ENCODE assay signal across 1 cellular context in genomic region chr14:74882103-74882920, GRCh38.
TF ChIP-seq lines count a peak whose summit lies in the region.

No MANE protein-coding gene starts in this region.

TF ChIP-seq in GM12878, 131 proteins besides CTCF, POLR2A, EP300 and RAD21 (continued from another document):
- 0 out of 2 replicates have a peak, but pooled peaks have one; percentile 33 for TF ChIP-seq ZNF592 (IDR thresholded peaks at IDR 0.05)
- TF ChIP-seq SUZ12 (IDR thresholded peaks at IDR 0.05; ENCODE audit: unreplicated experiment) = no peak
- 0 out of 2 replicates have a peak, but pooled peaks have one; percentile 0 for TF ChIP-seq BCL11A (IDR thresholded peaks at IDR 0.05; ENCODE audit: low read depth, low read length)
- no peak for TF ChIP-seq KAT2A (conservative IDR thresholded peaks at IDR 0.05; ENCODE audit: control insufficient read depth, low read depth, low read length)
- peak; percentile 89; the same call in 1 of the 2 replicates for TF ChIP-seq GATAD2B (conservative IDR thresholded peaks at IDR 0.05; ENCODE audit: low read depth)
- TF ChIP-seq, protein P1, sequence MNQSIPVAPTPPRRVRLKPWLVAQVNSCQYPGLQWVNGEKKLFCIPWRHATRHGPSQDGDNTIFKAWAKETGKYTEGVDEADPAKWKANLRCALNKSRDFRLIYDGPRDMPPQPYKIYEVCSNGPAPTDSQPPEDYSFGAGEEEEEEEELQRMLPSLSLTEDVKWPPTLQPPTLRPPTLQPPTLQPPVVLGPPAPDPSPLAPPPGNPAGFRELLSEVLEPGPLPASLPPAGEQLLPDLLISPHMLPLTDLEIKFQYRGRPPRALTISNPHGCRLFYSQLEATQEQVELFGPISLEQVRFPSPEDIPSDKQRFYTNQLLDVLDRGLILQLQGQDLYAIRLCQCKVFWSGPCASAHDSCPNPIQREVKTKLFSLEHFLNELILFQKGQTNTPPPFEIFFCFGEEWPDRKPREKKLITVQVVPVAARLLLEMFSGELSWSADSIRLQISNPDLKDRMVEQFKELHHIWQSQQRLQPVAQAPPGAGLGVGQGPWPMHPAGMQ (IDR thresholded peaks at IDR 0.05; ENCODE audit: borderline replicate concordance) = no peak
- TF ChIP-seq CUX1 (IDR thresholded peaks at IDR 0.05; ENCODE audit: insufficient replicate concordance, low read depth, low read length) = no peak
- 0 out of 2 replicates have a peak, but pooled peaks have one; percentile 13 for TF ChIP-seq TBL1XR1 (IDR thresholded peaks at IDR 0.05; ENCODE audit: low read depth, low read length)
- peak; percentile 39; the same call in 1 of the 2 replicates for TF ChIP-seq CREM (IDR thresholded peaks at IDR 0.05; ENCODE audit: low read depth)
- TF ChIP-seq TCF3 (IDR thresholded peaks at IDR 0.05; ENCODE audit: borderline replicate concordance, insufficient read depth, low read depth, low read length) = no peak
- 0 out of 2 replicates have a peak, but pooled peaks have one; percentile 1 for TF ChIP-seq ZBTB11 (CRISPR knock-in tag; IDR thresholded peaks at IDR 0.05)
- TF ChIP-seq SRF (IDR thresholded peaks at IDR 0.05; ENCODE audit: low read depth in 2 of 2, low read length in 2 of 2) = no peak
- TF ChIP-seq JUND (IDR thresholded peaks at IDR 0.05; ENCODE audit: low read depth, low read length) = no peak
- TF ChIP-seq MXI1 (IDR thresholded peaks at IDR 0.05; ENCODE audit: low read depth, low read length) = 0 out of 2 replicates have a peak, but pooled peaks have one; percentile 7
- 0 out of 2 replicates have a peak, but pooled peaks have one; percentile 61 for TF ChIP-seq SIN3A (IDR thresholded peaks at IDR 0.05; ENCODE audit: low read depth, low read length)
- no peak for TF ChIP-seq TARDBP (IDR thresholded peaks at IDR 0.05; ENCODE audit: borderline replicate concordance)
- peak; percentile 29; the same call in 1 of the 2 replicates for TF ChIP-seq IRF3 (IDR thresholded peaks at IDR 0.05)
- 0 out of 2 replicates have a peak, but pooled peaks have one; percentile 13 for TF ChIP-seq MAX (IDR thresholded peaks at IDR 0.05; ENCODE audit: low read depth, low read length)
- no peak for TF ChIP-seq HCFC1 (IDR thresholded peaks at IDR 0.05; ENCODE audit: low read length)
- TF ChIP-seq CBX3 (IDR thresholded peaks at IDR 0.05; ENCODE audit: borderline replicate concordance, low read depth) = no peak
- 0 out of 2 replicates have a peak, but pooled peaks have one; percentile 30 for TF ChIP-seq NFXL1 (IDR thresholded peaks at IDR 0.05; ENCODE audit: borderline replicate concordance)
- peak; percentile 16 for TF ChIP-seq MEF2B (IDR thresholded peaks at IDR 0.05; ENCODE audit: partially characterized antibody, poor library complexity, severe bottlenecking)
TF ChIP-seq in GM12878: peak in this region for 13.
